ENCODE assay signal across 1 cellular context in genomic region chr12:23611320-23611719, GRCh38.
TF ChIP-seq lines count a peak whose summit lies in the region.

No MANE protein-coding gene starts in this region.

TF ChIP-seq in IMR-90, 13 proteins besides CTCF, POLR2A, EP300 and RAD21:
- no peak for TF ChIP-seq USF2 (IDR thresholded peaks at IDR 0.05; ENCODE audit: low read depth, low read length)
- TF ChIP-seq MXI1 (IDR thresholded peaks at IDR 0.05; ENCODE audit: borderline replicate concordance, low read depth, low read length) = no peak
- no peak for TF ChIP-seq NFE2L2 (IDR thresholded peaks at IDR 0.05; ENCODE audit: low read depth, low read length)
- TF ChIP-seq BHLHE40 (IDR thresholded peaks at IDR 0.05; ENCODE audit: low read depth, low read length) = no peak
- no peak for TF ChIP-seq ELK1 (IDR thresholded peaks at IDR 0.05; ENCODE audit: borderline replicate concordance, low read depth, low read length)
- TF ChIP-seq CEBPB (IDR thresholded peaks at IDR 0.05; ENCODE audit: low read depth, low read length) = no peak
- TF ChIP-seq RFX5 (IDR thresholded peaks at IDR 0.05; ENCODE audit: low read depth, low read length) = no peak
- no peak for TF ChIP-seq FOS (IDR thresholded peaks at IDR 0.05; ENCODE audit: low read depth, low read length)
- TF ChIP-seq MAFK (IDR thresholded peaks at IDR 0.05; ENCODE audit: low read depth, low read length) = no peak
- no peak for TF ChIP-seq CHD1 (IDR thresholded peaks at IDR 0.05; ENCODE audit: low read depth, low read length)
- no peak for TF ChIP-seq MAZ (IDR thresholded peaks at IDR 0.05; ENCODE audit: borderline replicate concordance, low read depth, low read length)
- no peak for TF ChIP-seq RCOR1 (IDR thresholded peaks at IDR 0.05; ENCODE audit: insufficient replicate concordance, low read length)
- TF ChIP-seq SMC3 (IDR thresholded peaks at IDR 0.05; ENCODE audit: low read depth, low read length) = no peak
